In the genomic region with DNA sequence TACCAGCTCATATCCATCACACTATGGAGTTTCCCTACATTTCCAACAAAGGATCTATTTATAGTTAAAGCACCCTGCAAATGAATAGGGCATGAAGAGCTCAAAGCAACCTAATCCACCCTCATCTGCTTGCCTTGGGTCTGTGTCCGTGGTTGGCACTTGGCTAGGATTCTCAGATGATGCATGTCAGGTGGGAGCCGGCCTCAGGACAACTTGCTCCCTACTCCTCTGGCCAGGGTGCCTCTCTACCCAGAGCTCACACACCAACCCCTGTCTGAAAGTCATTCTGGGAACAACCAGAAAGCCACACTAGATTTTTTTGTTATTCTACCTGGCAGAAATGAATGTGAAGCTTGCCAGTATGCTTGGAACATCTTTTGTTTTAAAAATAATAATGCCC, we compare ENCODE assay signal across 11 cellular contexts. TPM values are rescaled to one million over a fixed set of nuclear protein-coding genes. Genes with fewer than 3 reads are reported as not detected.
DNase-seq lines count a peak whose midpoint lies in the region; ATAC-seq and TF ChIP-seq lines count a peak whose summit lies in the region.
"Had no signal": no experiment of that assay in that cellular context is flagged by ENCODE, and none has a peak within 500 bp of the region (broad histone marks: within the 10 kb centered on the region; RNA-seq: fewer than 3 reads in every experiment).

No MANE protein-coding gene starts in this region.

- H3K4me2 ChIP-seq in smooth muscle cell = no peak overlapping the region

- H3K4me3 Mint-ChIP-seq in T-helper 17 cell = peak overlapping the region; percentile 78

- H3F3A ChIP-seq in smooth muscle cell (ENCODE audit: low read depth) = peaks cover 31% of the 10 kb centered on the region

- no peaks in the 10 kb centered on the region for H3K27me3 ChIP-seq in heart left ventricle
- no peaks in the 10 kb centered on the region for H3K27me3 ChIP-seq in smooth muscle cell (ENCODE audit: low read depth)

- intact Hi-C loops in heart left ventricle (cut with DNase I) = no loop called here

- H3K4me1 Mint-ChIP-seq in T-helper 17 cell = peaks cover 78% of the 10 kb centered on the region

- peak overlapping the region; percentile 51 to 92 (median 74) for H3K27ac ChIP-seq in heart left ventricle
- H3K27ac ChIP-seq in smooth muscle cell (ENCODE audit: low read depth) = peak overlapping the region; percentile 9

- ATAC-seq in T-helper 17 cell (no peak), heart left ventricle (peak in 1 of 4 donors; percentile 15)

- no peak overlapping the region for H2AFZ ChIP-seq in smooth muscle cell (ENCODE audit: low read depth)

- WGBS in heart left ventricle, 4 donors = 41 to 51% (median 45%) methylated on average over 2 of the region's 2 CpGs
- 91% methylated on average over 2 of the region's 2 CpGs for WGBS in smooth muscle cell (ENCODE audit: low lambda C conversion rate)

- no peak for TF ChIP-seq POLR2A in heart left ventricle (IDR thresholded peaks at IDR 0.05)

- H3K4me1 ChIP-seq in heart left ventricle (peaks cover 6 to 94% (median 77%) of the 10 kb centered on the region in 12 donors), smooth muscle cell (ENCODE audit: low read depth) (peaks cover 12% of the 10 kb centered on the region)

- H3K27me3 Mint-ChIP-seq in T-helper 17 cell = no peaks in the 10 kb centered on the region

- H3K9me3 ChIP-seq in T-helper 17 cell (ENCODE audit: control insufficient read depth, low read length, poor library complexity, severe bottlenecking) (no peaks in the 10 kb centered on the region), heart left ventricle (no peaks in the 10 kb centered on the region), smooth muscle cell (replicated peaks; ENCODE audit: low read depth) (no peaks in the 10 kb centered on the region)

- peak overlapping the region; percentile 95 for H3K27ac Mint-ChIP-seq in T-helper 17 cell

- TF ChIP-seq CTCF in heart left ventricle (IDR thresholded peaks at IDR 0.05) = no peak
- TF ChIP-seq CTCF in smooth muscle cell (IDR thresholded peaks at IDR 0.05; ENCODE audit: borderline replicate concordance, insufficient read depth, poor library complexity, severe bottlenecking) = no peak

- no peak overlapping the region for H3K9ac ChIP-seq in smooth muscle cell (ENCODE audit: low read depth)

- peaks cover 100% of the 10 kb centered on the region for H4K20me1 ChIP-seq in smooth muscle cell (ENCODE audit: low read depth)

- H3K79me2 ChIP-seq in smooth muscle cell (ENCODE audit: low read depth) = peaks cover 99% of the 10 kb centered on the region

- H3K4me3 ChIP-seq in heart left ventricle (no peak overlapping the region), smooth muscle cell (no peak overlapping the region)

- DNase-seq in NCI-H510A treated with DMSO at 0.1 percent for 48 hours (lab: John Stamatoyannopoulos, UW) = peak; percentile 14
- DNase-seq in NCI-H510A (lab: John Stamatoyannopoulos, UW) = no peak
- no peak for DNase-seq in T-helper 17 cell
- DNase-seq in heart left ventricle = no peak
- no peak for DNase-seq in smooth muscle cell (lab: John Stamatoyannopoulos, UW; ENCODE audit: unreplicated experiment)
- DNase-seq in HuH-7 (ENCODE audit: low spot score) = no peak
- no peak for DNase-seq in SIG-M5 treated with dmso at 0.1 percent for 504 hours (lab: John Stamatoyannopoulos, UW; ENCODE audit: unreplicated experiment)
- DNase-seq in Ammon's horn (ENCODE audit: low spot score) = no peak
- DNase-seq: glutamatergic neuron, mesenchymal stem cell, NCI-H1436 had no signal

- no peaks in the 10 kb centered on the region for H3K36me3 ChIP-seq in heart left ventricle
- H3K36me3 ChIP-seq in smooth muscle cell (ENCODE audit: low read depth) = no peaks in the 10 kb centered on the region

- H3K36me3 Mint-ChIP-seq in T-helper 17 cell (ENCODE audit: low read depth) = no peaks in the 10 kb centered on the region

RNA-seq across cellular contexts. Expression of gene ARHGEF3, which starts 13.2 kb away (rescaled TPM):
- total RNA-seq in T-helper 17 cell = 10 to 100 TPM; 70.2 to 71.0 TPM
- 10 to 100 TPM; 13.5 to 36.8 (median 18.2) TPM for total RNA-seq in heart left ventricle
- 1 to 10 TPM; 6.5 to 9.3 TPM for polyA plus RNA-seq in heart left ventricle
- total RNA-seq in smooth muscle cell = 131 and 139 TPM in 2 replicates
- 90.5 and 137 TPM in 2 replicates for polyA plus RNA-seq in smooth muscle cell
